19 cellular contexts compared by ENCODE assay signal in genomic region chr2:46748121-46748520, GRCh38. TPM values are rescaled to one million over a fixed set of nuclear protein-coding genes. Genes with fewer than 3 reads are reported as not detected.
DNase-seq lines count a peak whose midpoint lies in the region; ATAC-seq, FAIRE-seq and TF ChIP-seq lines count a peak whose summit lies in the region.
"Had no signal": no experiment of that assay in that cellular context is flagged by ENCODE, and none has a peak within 500 bp of the region (broad histone marks: within the 10 kb centered on the region; RNA-seq: fewer than 3 reads in every experiment).

No MANE protein-coding gene starts in this region.

- ATAC-seq in A549 (peak in 1 of 2 experiments; percentile 6; a peak in 1 of 6 replicates), RWPE2 (ENCODE audit: low read depth) (no peak), HG02678 (IDR thresholded peaks at IDR 0.05; ENCODE audit: unreplicated experiment) (no peak)
- ATAC-seq: activated naive CD8-positive, alpha-beta T cell treated with anti-CD3 and anti-CD28 coated beads, Interleukin-2, amount 50 U/mL, for 24 hours; stimulated activated memory B cell treated with anti-CD40 and anti-IgM and Interleukin-4, amounts not matched to agents 10 μg/mL and 1 μg/mL and 100 μg/mL, for 72 hours had no signal

- intact Hi-C loops in stomach (cut with DNase I; ENCODE audit: low total_unique reads) = no loop called here

- TF ChIP-seq POLR2A in A549 (IDR thresholded peaks at IDR 0.05; ENCODE audit: low read length) (no peak), stomach (IDR thresholded peaks at IDR 0.05) (no peak), erythroblast (IDR thresholded peaks at IDR 0.05; ENCODE audit: low read length) (no peak)

- TF ChIP-seq EP300 in A549 (IDR thresholded peaks at IDR 0.05) = no peak
- no peak for TF ChIP-seq EP300 in stomach (IDR thresholded peaks at IDR 0.05)

- WGBS in A549 (ENCODE audit: missing lambda C conversion rate) = 85% methylated on average over 3 of the region's 3 CpGs
- 82 to 95% (median 89%) methylated on average over 3 of the region's 3 CpGs for WGBS in stomach, 5 donors

- no peaks in the 10 kb centered on the region for H3K27me3 ChIP-seq in RWPE2 (ENCODE audit: insufficient read depth, poor library complexity, severe bottlenecking)
- H3K27me3 ChIP-seq in stomach = no peaks in the 10 kb centered on the region
- H3K27me3 ChIP-seq: breast epithelium, hepatocyte, testis had no signal

- no peak for TF ChIP-seq RAD21 in A549 (conservative IDR thresholded peaks at IDR 0.05 in 1 of 2, IDR thresholded peaks at IDR 0.05 in 1 of 2)

- H3K4me1 ChIP-seq in A549 (peaks cover 62% of the 10 kb centered on the region), HEK293 (ENCODE audit: control insufficient read depth, insufficient read depth, low read length) (no peaks in the 10 kb centered on the region; the same call in 1 of the 2 replicates), RWPE2 (ENCODE audit: insufficient read depth, poor library complexity, severe bottlenecking) (peaks cover 22% of the 10 kb centered on the region), stomach (peaks cover 14 to 53% (median 27%) of the 10 kb centered on the region in 4 donors)
- H3K4me1 ChIP-seq: breast epithelium had no signal

- H3K36me3 ChIP-seq in HEK293 (ENCODE audit: control insufficient read depth in 2 of 2, insufficient read depth in 1 of 2, low read length in 2 of 2) = no peaks in the 10 kb centered on the region
- no peaks in the 10 kb centered on the region for H3K36me3 ChIP-seq in RWPE2 (ENCODE audit: low read depth)
- H3K36me3 ChIP-seq in stomach = no peaks in the 10 kb centered on the region
- H3K36me3 ChIP-seq: breast epithelium had no signal

- peak overlapping the region; percentile 44 to 79 for H3K27ac ChIP-seq in A549
- no peak overlapping the region for H3K27ac ChIP-seq in HEK293 (ENCODE audit: extremely low read depth, low read depth, low read length)
- peak overlapping the region; percentile 45 for H3K27ac ChIP-seq in RWPE2 (ENCODE audit: poor library complexity, severe bottlenecking)
- peak overlapping the region in 2 of 5 donors; percentile 19 to 67 for H3K27ac ChIP-seq in stomach
- H3K27ac ChIP-seq: C4-2B, hepatocyte, RWPE1, testis had no signal

- no peak overlapping the region for H3K4me3 ChIP-seq in A549
- H3K4me3 ChIP-seq in HEK293 (ENCODE audit: low read depth, low read length) = no peak overlapping the region
- H3K4me3 ChIP-seq in RWPE2 (ENCODE audit: severe bottlenecking) = no peak overlapping the region
- H3K4me3 ChIP-seq in stomach = no peak overlapping the region
- H3K4me3 ChIP-seq: breast epithelium, hepatocyte, testis had no signal

- TF ChIP-seq CTCF in A549 (IDR thresholded peaks at IDR 0.05) (no peak), HEK293 (tag by site-specific recombination; IDR thresholded peaks at IDR 0.05) (no peak), RWPE2 (IDR thresholded peaks at IDR 0.05; ENCODE audit: poor library complexity, severe bottlenecking) (no peak), stomach (IDR thresholded peaks at IDR 0.05) (no peak)

- peak overlapping the region; percentile 74 for H3K4me2 ChIP-seq in A549
- H3K4me2 ChIP-seq: hepatocyte had no signal

- DNase-seq in A549 (ENCODE audit: low read depth in 1 of 2, low spot score in 1 of 2) (no peak), RWPE2 (ENCODE audit: low spot score) (no peak), glomerular visceral epithelial cell (ENCODE audit: extremely low spot score) (peak; percentile 10), NCI-H82 treated with DMSO at 0.1 percent for 48 hours (lab: John Stamatoyannopoulos, UW; ENCODE audit: unreplicated experiment) (no peak), stomach (no peak), erythroblast (lab: John Stamatoyannopoulos, UW) (no peak)
- DNase-seq: activated CD4-positive, alpha-beta T cell treated with anti-CD3 and anti-CD28 coated beads for 4 hours; activated naive CD8-positive, alpha-beta T cell treated with anti-CD3 and anti-CD28 coated beads, Interleukin-2, amount 50 U/mL, for 24 hours; GDM1; NCI-H1105; NK-92 treated with Interleukin-12 subunit alpha and Interleukin-12 subunit beta, amount 100 ng/mL, for 24 hours; testis had no signal

- H3K9me3 ChIP-seq in A549 (no peaks in the 10 kb centered on the region), HEK293 (ENCODE audit: control insufficient read depth, insufficient read depth, low read depth, low read length) (no peaks in the 10 kb centered on the region), RWPE2 (ENCODE audit: severe bottlenecking) (no peaks in the 10 kb centered on the region), stomach (no peaks in the 10 kb centered on the region)
- H3K9me3 ChIP-seq: breast epithelium, testis had no signal

- POLR2A ChIA-PET in A549 (lab: Yijun Ruan, JAX) (no interaction called here), HEK293 (lab: Yijun Ruan, JAX) (no interaction called here)

- CTCF ChIA-PET in A549 (lab: Yijun Ruan, JAX) (interaction anchor here (0.7 to 2.7 kb wide), 6 partner anchors 18 to 141 kb away, joined by 3 to 12 read pairs (median 4); no protein-coding TSS in a partner anchor), HEK293 (lab: Yijun Ruan, JAX) (interaction anchor here (1.0 kb wide), 1 partner anchor 28 kb away, joined by 3 read pairs; no protein-coding TSS in a partner anchor)

- no peak for FAIRE-seq in A549 (lab: Jason Lieb, UNC)

TF ChIP-seq in A549, 52 proteins besides CTCF, POLR2A, EP300 and RAD21:
- TF ChIP-seq ATOH8 (CRISPR knock-in tag; IDR thresholded peaks at IDR 0.05; ENCODE audit: low read depth) = no peak
- TF ChIP-seq PHF8 (IDR thresholded peaks at IDR 0.05; ENCODE audit: borderline replicate concordance, low read depth) = no peak
- TF ChIP-seq HES2 (IDR thresholded peaks at IDR 0.05) = no peak
- no peak for TF ChIP-seq ESRRA (IDR thresholded peaks at IDR 0.05; ENCODE audit: borderline replicate concordance, low read length)
- TF ChIP-seq NR3C1 (IDR thresholded peaks at IDR 0.05) = no peak

TF ChIP-seq in HEK293, 187 proteins besides CTCF, POLR2A, EP300 and RAD21 (continues in another document):
- TF ChIP-seq ZBTB1 (tag by site-specific recombination; IDR thresholded peaks at IDR 0.05) (no peak), ZNF621 (tag by site-specific recombination; IDR thresholded peaks at IDR 0.05) (no peak), ZNF19 (tag by site-specific recombination; IDR thresholded peaks at IDR 0.05; ENCODE audit: low read depth) (no peak), PRDM10 (tag by site-specific recombination; IDR thresholded peaks at IDR 0.05) (peak; percentile 47; the same call in 1 of the 2 replicates)
- TF ChIP-seq, protein P1, sequence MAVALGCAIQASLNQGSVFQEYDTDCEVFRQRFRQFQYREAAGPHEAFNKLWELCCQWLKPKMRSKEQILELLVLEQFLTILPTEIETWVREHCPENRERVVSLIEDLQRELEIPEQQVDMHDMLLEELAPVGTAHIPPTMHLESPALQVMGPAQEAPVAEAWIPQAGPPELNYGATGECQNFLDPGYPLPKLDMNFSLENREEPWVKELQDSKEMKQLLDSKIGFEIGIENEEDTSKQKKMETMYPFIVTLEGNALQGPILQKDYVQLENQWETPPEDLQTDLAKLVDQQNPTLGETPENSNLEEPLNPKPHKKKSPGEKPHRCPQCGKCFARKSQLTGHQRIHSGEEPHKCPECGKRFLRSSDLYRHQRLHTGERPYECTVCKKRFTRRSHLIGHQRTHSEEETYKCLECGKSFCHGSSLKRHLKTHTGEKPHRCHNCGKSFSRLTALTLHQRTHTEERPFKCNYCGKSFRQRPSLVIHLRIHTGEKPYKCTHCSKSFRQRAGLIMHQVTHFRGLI (tag by site-specific recombination; IDR thresholded peaks at IDR 0.05) = no peak

RNA-seq across cellular contexts. Expression of gene SOCS5, which starts 49.0 kb away (rescaled TPM):
- polyA plus RNA-seq in A549 (2011; rRNA removed) (36.3 and 37.6 TPM in 2 replicates), A549 (2017; fragmentation: RNase III; extraction: RNeasy Plus Mini Kit Qiagen cat#74134 plus additional on column Dnase treatment) (28.2 to 34.0 TPM (median 32.4 TPM) in 3 replicates), stomach (1 to 10 TPM; 4.0 to 4.8 (median 4.4) TPM)
- 10.2 and 11.9 TPM in 2 replicates for polyA plus RNA-seq in A549 (2012; cell fraction: cytosol; rRNA removed)
- 6.6 and 9.4 TPM in 2 replicates for polyA plus RNA-seq in A549 (2012; cell fraction: nucleus; rRNA removed)
- 41.1 and 41.3 TPM in 2 replicates for polyA minus RNA-seq in A549 (2011; rRNA and poly(A)+ RNA removed)
- 10 to 100 TPM in 4 of 5 donors, 1 to 10 TPM in 1; 6.1 to 45.9 (median 25.4) TPM for total RNA-seq in stomach
